In genomic region chr1:238451781-238452310, GRCh38 we compare ENCODE assay signal across 1 cellular context.
TF ChIP-seq lines count a peak whose summit lies in the region.

No MANE protein-coding gene starts in this region.

TF ChIP-seq in SK-N-SH, 30 proteins besides CTCF, POLR2A, EP300 and RAD21 (continued from another document):
- TF ChIP-seq USF1 (IDR thresholded peaks at IDR 0.05; ENCODE audit: borderline replicate concordance, low read depth) = no peak
- 0 out of 2 replicates have a peak, but pooled peaks have one; percentile 55 for TF ChIP-seq RCOR1 (IDR thresholded peaks at IDR 0.05; ENCODE audit: low read length)
- TF ChIP-seq TCF12 (IDR thresholded peaks at IDR 0.05) = no peak
